In genomic region chr9:70484232-70485130, GRCh38 we compare ENCODE assay signal across 8 cellular contexts.
DNase-seq lines count a peak whose midpoint lies in the region; ATAC-seq and TF ChIP-seq lines count a peak whose summit lies in the region.

No MANE protein-coding gene starts in this region.

- H3K27me3 ChIP-seq in AG04450 (ENCODE audit: control insufficient read depth, insufficient read depth, low read length) (no peaks in the 10 kb centered on the region), adipocyte (replicated peaks; ENCODE audit: control insufficient read depth, insufficient read depth, low read length) (no peaks in the 10 kb centered on the region), heart left ventricle (no peaks in the 10 kb centered on the region)

- no peak for TF ChIP-seq POLR2A in heart left ventricle (IDR thresholded peaks at IDR 0.05)

- H3K4me3 ChIP-seq in AG04450 (ENCODE audit: low read depth, low read length), result no peak overlapping the region
- no peak overlapping the region for H3K4me3 ChIP-seq in HFF-Myc (replicated peaks; ENCODE audit: low read depth, low read length)
- no peak overlapping the region for H3K4me3 ChIP-seq in adipocyte (ENCODE audit: low read length)
- no peak overlapping the region for H3K4me3 ChIP-seq in heart left ventricle

- H3K9ac ChIP-seq in adipocyte (ENCODE audit: low read length), result peak overlapping the region; percentile 49

- 38 to 48% (median 42%) methylated on average over 8 of the region's 8 CpGs for WGBS in heart left ventricle, 4 donors

- H3K9me3 ChIP-seq in AG04450 (ENCODE audit: control insufficient read depth, insufficient read depth, low read length), result no peaks in the 10 kb centered on the region
- H3K9me3 ChIP-seq in adipocyte (ENCODE audit: control insufficient read depth, low read length), result no peaks in the 10 kb centered on the region
- no peaks in the 10 kb centered on the region for H3K9me3 ChIP-seq in heart left ventricle

- POLR2A ChIA-PET in AG04450 (lab: Yijun Ruan, JAX), result interaction anchor here (2.0 kb wide), 1 partner anchor 65 kb away, joined by 10 read pairs; no protein-coding TSS in a partner anchor

- ATAC-seq in heart left ventricle, result peak; percentile 45 to 74 (median 69)

- peaks cover 61% of the 10 kb centered on the region for H3K4me1 ChIP-seq in adipocyte (ENCODE audit: control insufficient read depth, insufficient read depth, low read length)
- H3K4me1 ChIP-seq in heart left ventricle, result peaks cover 30 to 83% (median 62%) of the 10 kb centered on the region in 12 donors

- no peak overlapping the region for H3K27ac ChIP-seq in AG04450 (ENCODE audit: low read depth, low read length)
- H3K27ac ChIP-seq in heart left ventricle, result peak overlapping the region; percentile 14 to 95 (median 72)

- H3K36me3 ChIP-seq in adipocyte (ENCODE audit: control insufficient read depth, insufficient read depth, low read length, severe bottlenecking), result no peaks in the 10 kb centered on the region
- no peaks in the 10 kb centered on the region for H3K36me3 ChIP-seq in heart left ventricle

- TF ChIP-seq CTCF in AG04450 (IDR thresholded peaks at IDR 0.05; ENCODE audit: low read depth, low read length), result peak; percentile 87
- peak; percentile 85 for TF ChIP-seq CTCF in HFF-Myc (IDR thresholded peaks at IDR 0.05; ENCODE audit: low read depth, low read length, missing control alignments)
- TF ChIP-seq CTCF in heart left ventricle (IDR thresholded peaks at IDR 0.05), result peak; percentile 59 to 88 (median 79)

- peak; percentile 43 for DNase-seq in AG04450 (ENCODE audit: low read depth, low spot score)
- peak; percentile 42 for DNase-seq in GDM1 (lab: John Stamatoyannopoulos, UW)
- no peak for DNase-seq in HFF-Myc (ENCODE audit: extremely low read depth, low read depth)
- peak; percentile 45 for DNase-seq in NCI-H1092 treated with DMSO at 0.1 percent for 48 hours (lab: John Stamatoyannopoulos, UW)
- DNase-seq in adipocyte (ENCODE audit: low read depth), result peak; percentile 84
- DNase-seq in heart left ventricle, result peak in 2 of 5 donors; percentile 48 to 56
- DNase-seq in pulmonary artery endothelial cell (ENCODE audit: low read depth, low spot score), result peak; percentile 60
- DNase-seq in stimulated activated CD4-positive, alpha-beta T cell treated with anti-CD3 and anti-CD28 coated beads, Interleukin-12 subunit alpha, Interleukin-12 subunit beta, amount 100 ng/mL, for 4 hours, result no peak

- CTCF ChIA-PET in AG04450 (lab: Charles Lee), result interaction anchor here (0.5 to 2.2 kb wide), 33 partner anchors 10 to 1317 kb away, joined by 3 to 12 read pairs (median 4); partner anchors contain the start of gene KLF9

- intact Hi-C loops in heart left ventricle (cut with DNase I), result loop anchor here (1.0 to 10.0 kb wide), 9 partner anchors 47 to 132 kb away; partner anchors contain the start of gene KLF9 (in 2 of the 10)

Comparison
In these comparisons a context has a peak if more than half of its experiments do, and no peak if none do; other contexts are left out.
1. DNase-seq: peak in AG04450 (single experiment), GDM1 (single experiment), NCI-H1092 treated with DMSO at 0.1 percent for 48 hours (single experiment), adipocyte (single experiment) and pulmonary artery endothelial cell (single experiment); none in HFF-Myc (single experiment) and stimulated activated CD4-positive, alpha-beta T cell treated with anti-CD3 and anti-CD28 coated beads, Interleukin-12 subunit alpha, Interleukin-12 subunit beta, amount 100 ng/mL, for 4 hours (single experiment).
2. Peak in every context shown above with its lines, with median percentiles within 50 percentile points of each other: CTCF ChIP-seq.